ENCODE assay signal across 8 cellular contexts in the genomic region with DNA sequence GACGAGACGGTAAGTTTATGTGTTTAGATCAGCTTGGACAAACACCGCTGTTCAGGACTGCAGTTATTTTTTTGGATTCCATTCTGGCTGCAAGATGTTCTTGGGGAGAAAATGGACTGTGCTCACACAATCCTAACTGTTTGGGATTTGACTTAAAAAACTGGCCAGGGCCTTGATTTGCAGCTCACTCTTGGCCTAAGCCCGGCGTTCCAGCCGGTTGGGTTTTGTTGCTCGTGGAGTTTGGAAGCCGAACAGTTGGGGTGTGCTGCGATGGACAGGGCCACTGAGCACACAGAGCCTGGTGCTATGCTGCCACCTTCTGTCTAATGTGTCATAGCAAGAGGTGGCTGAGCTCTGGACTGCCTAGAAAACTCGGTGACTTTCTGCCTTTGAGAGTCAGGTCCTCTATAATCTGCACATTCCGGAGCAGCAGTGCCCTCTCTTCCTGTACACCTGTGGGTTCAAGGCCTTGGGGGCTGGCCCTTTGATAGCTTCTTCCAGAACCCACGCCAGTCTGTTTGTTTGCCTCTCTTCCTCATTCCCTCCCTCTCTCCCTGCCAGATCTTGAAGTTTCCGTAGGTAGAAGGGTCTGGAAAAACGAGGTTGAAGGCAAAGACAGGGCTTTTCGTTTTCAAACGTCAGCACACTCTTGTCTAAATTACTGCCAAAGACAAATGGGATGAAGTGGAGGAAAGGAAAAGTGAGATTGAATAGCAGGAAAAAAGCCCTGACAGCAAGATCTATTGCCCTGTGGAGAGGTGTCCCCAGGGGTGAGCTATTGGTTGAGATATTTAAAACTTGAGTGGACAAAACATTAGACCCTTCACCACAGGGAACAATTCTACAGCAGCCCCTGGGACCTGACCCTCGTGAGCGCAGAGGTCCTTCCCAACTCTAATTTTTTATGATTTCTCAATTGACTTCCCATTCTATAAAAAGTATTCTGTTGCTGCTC.
A peak's percentile ranks its signal among the peaks of the same experiment; 100 is the strongest.
DNase-seq lines count a peak whose midpoint lies in the region; ATAC-seq and TF ChIP-seq lines count a peak whose summit lies in the region.

No MANE protein-coding gene starts in this region.

- peak; percentile 8 to 60 for DNase-seq in NCI-H524 (lab: John Stamatoyannopoulos, UW)
- no peak for DNase-seq in NCI-H524 treated with DMSO at 0.1 percent for 48 hours (lab: John Stamatoyannopoulos, UW)
- DNase-seq in NCI-H2107 (lab: John Stamatoyannopoulos, UW) = peak; percentile 40
- DNase-seq in WERI-Rb-1 = peak; percentile 82
- peak in 60 of 61 donors; percentile 1 to 90 (median 70) for DNase-seq in caudate nucleus (lab: John Stamatoyannopoulos, UW)
- DNase-seq in kidney epithelial cell (ENCODE audit: low read depth) = peak; percentile 58
- peak; percentile 20 to 24 for DNase-seq in stimulated activated CD4-positive, alpha-beta T cell treated with anti-CD3 and anti-CD28 coated beads, Interleukin-1b, Interleukin-23, amount 100 ng/mL, for 4 hours (ENCODE audit: low read depth in 2 of 2)

- H3K36me3 ChIP-seq in WERI-Rb-1 = no peaks in the 10 kb centered on the region
- H3K36me3 ChIP-seq in kidney epithelial cell (ENCODE audit: control insufficient read depth, insufficient read depth, low read length) = no peaks in the 10 kb centered on the region

- H3K27ac ChIP-seq in WERI-Rb-1 (no peak overlapping the region), caudate nucleus (ENCODE audit: low read depth, low read length) (no peak overlapping the region)

- ATAC-seq in HG02884 (IDR thresholded peaks at IDR 0.05; ENCODE audit: unreplicated experiment) = peak; percentile 89

- TF ChIP-seq CTCF in WERI-Rb-1 (IDR thresholded peaks at IDR 0.05; ENCODE audit: low read depth, low read length) (peak; percentile 92), kidney epithelial cell (IDR thresholded peaks at IDR 0.05; ENCODE audit: insufficient read depth, low read length, poor library complexity, severe bottlenecking) (peak; percentile 83)

- H3K9me3 ChIP-seq in WERI-Rb-1 (ENCODE audit: severe bottlenecking) = no peaks in the 10 kb centered on the region

- H3K4me3 ChIP-seq in WERI-Rb-1 (ENCODE audit: low read depth, low read length) (no peak overlapping the region), kidney epithelial cell (ENCODE audit: low read depth, low read length) (no peak overlapping the region)

- H3K27me3 ChIP-seq in WERI-Rb-1 (ENCODE audit: insufficient read depth, low read depth, severe bottlenecking) (no peaks in the 10 kb centered on the region), kidney epithelial cell (ENCODE audit: control insufficient read depth, insufficient read depth, low read length) (no peaks in the 10 kb centered on the region)
